Comparison of ENCODE assay signal across 20 cellular contexts in the genomic region with DNA sequence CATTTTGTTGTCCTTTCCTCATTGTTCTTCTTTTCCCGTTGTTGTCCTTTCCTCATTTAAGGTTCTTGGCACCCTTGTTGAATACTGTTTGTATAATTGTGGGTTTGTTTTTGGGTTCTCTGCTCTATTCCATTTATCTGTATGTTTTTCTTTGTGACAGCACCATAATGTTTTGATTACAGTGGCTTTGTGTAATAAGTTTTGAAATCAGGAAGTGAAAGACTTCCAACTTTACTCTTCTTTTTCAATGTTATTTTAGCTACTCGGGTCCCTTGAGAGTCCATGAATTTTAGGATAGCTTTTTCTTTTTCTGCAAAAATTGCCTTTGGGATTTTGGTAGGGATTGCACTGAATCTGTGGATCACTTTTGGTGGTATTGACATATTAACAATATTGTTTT. TPM values are rescaled to one million over a fixed set of nuclear protein-coding genes. Genes with fewer than 3 reads are reported as not detected.
DNase-seq lines count a peak whose midpoint lies in the region; ATAC-seq, FAIRE-seq and TF ChIP-seq lines count a peak whose summit lies in the region.
"Had no signal": no experiment of that assay in that cellular context is flagged by ENCODE, and none has a peak within 500 bp of the region (broad histone marks: within the 10 kb centered on the region; RNA-seq: fewer than 3 reads in every experiment).

No MANE protein-coding gene starts in this region.

- peaks cover 0 to 8% of the 10 kb centered on the region in 2 donors for H3K4me1 ChIP-seq in adrenal gland (replicated peaks in 1 of 2)
- no peaks in the 10 kb centered on the region for H3K4me1 ChIP-seq in mesendoderm (ENCODE audit: control insufficient read depth, low read depth, low read length)
- H3K4me1 ChIP-seq: right atrium auricular region had no signal

- no peaks in the 10 kb centered on the region for H3K27me3 Mint-ChIP-seq in memory B cell
- H3K27me3 Mint-ChIP-seq: brain had no signal

- H3K9ac ChIP-seq in mesendoderm (ENCODE audit: low read length) = no peak overlapping the region

- no peak overlapping the region for H3K4me2 ChIP-seq in mesendoderm (ENCODE audit: low read length)
- H3K4me2 ChIP-seq: PC-9 had no signal

- H3K27ac Mint-ChIP-seq in memory B cell = peak overlapping the region; percentile 49
- H3K27ac Mint-ChIP-seq: nephron had no signal

- DNase-seq in AG09319 (ENCODE audit: extremely low read depth, low read depth) (peak; percentile 25), GM12891 (ENCODE audit: insufficient read length, low spot score) (no peak), cardiac fibroblast (ENCODE audit: low read depth in 2 of 2) (peak; percentile 52), memory B cell (ENCODE audit: low spot score in 2 of 2) (no peak), RCC 7860 (ENCODE audit: low spot score) (no peak), adrenal gland (no peak), mesendoderm (no peak)
- DNase-seq in activated CD4-positive, alpha-beta T cell treated with anti-CD3 and anti-CD28 coated beads for 1 hour = no peak
- DNase-seq: activated CD4-positive, alpha-beta T cell treated with anti-CD3 and anti-CD28 coated beads, Interleukin-2, amount 50 U/mL, for 1 hour; activated naive CD4-positive, alpha-beta T cell treated with anti-CD3 and anti-CD28 coated beads, Interleukin-2, amount 50 U/mL, for 16 hours; activated T-cell treated with anti-CD3 and anti-CD28 coated beads, Interleukin-2, amount 50 U/mL, for 1 hour; gastrocnemius medialis; NCI-H2081; NCI-H526 had no signal

- no peak overlapping the region for H2BK15ac ChIP-seq in mesendoderm (replicated peaks; ENCODE audit: low read depth)

- H3K36me3 ChIP-seq in adrenal gland (replicated peaks in 1 of 2) (no peaks in the 10 kb centered on the region), mesendoderm (ENCODE audit: control insufficient read depth, insufficient read depth, low read length) (no peaks in the 10 kb centered on the region)
- H3K36me3 ChIP-seq: gastrocnemius medialis, right atrium auricular region had no signal

- H3K9me3 Mint-ChIP-seq in memory B cell = no peaks in the 10 kb centered on the region

- no peaks in the 10 kb centered on the region for H3K9me3 ChIP-seq in adrenal gland (replicated peaks in 1 of 3)
- H3K9me3 ChIP-seq: gastrocnemius medialis, right atrium auricular region had no signal

- intact Hi-C loops in adrenal gland (cut with DNase I) = no loop called here

- no peak overlapping the region for H2BK120ac ChIP-seq in mesendoderm (ENCODE audit: low read depth, low read length)

- H3K36me3 Mint-ChIP-seq in memory B cell = peaks cover 17% of the 10 kb centered on the region

- H3K18ac ChIP-seq in mesendoderm (ENCODE audit: low read length) = no peak overlapping the region

- H3K4me3 Mint-ChIP-seq in memory B cell = no peak overlapping the region
- H3K4me3 Mint-ChIP-seq: brain, nephron had no signal

- TF ChIP-seq CTCF in AG09319 (IDR thresholded peaks at IDR 0.05; ENCODE audit: low read depth, low read length) (no peak), cardiac fibroblast (IDR thresholded peaks at IDR 0.05; ENCODE audit: low read depth, low read length) (no peak), adrenal gland (IDR thresholded peaks at IDR 0.05) (no peak)

- peaks cover 6% of the 10 kb centered on the region for H3K79me1 ChIP-seq in mesendoderm (ENCODE audit: low read length)

- H3K4me1 Mint-ChIP-seq in memory B cell = peaks cover 21% of the 10 kb centered on the region

- H3K27ac ChIP-seq in adrenal gland (no peak overlapping the region), mesendoderm (ENCODE audit: low read depth, low read length) (no peak overlapping the region)
- H3K27ac ChIP-seq: PC-9, right atrium auricular region had no signal

- H4K5ac ChIP-seq in mesendoderm (ENCODE audit: low read length) = no peak overlapping the region

- no peak overlapping the region for H3K4me3 ChIP-seq in cardiac fibroblast (replicated peaks in 1 of 2; ENCODE audit: low read depth in 2 of 2, low read length in 2 of 2)
- H3K4me3 ChIP-seq in adrenal gland = no peak overlapping the region
- H3K4me3 ChIP-seq in mesendoderm (ENCODE audit: low read length) = no peak overlapping the region
- H3K4me3 ChIP-seq: gastrocnemius medialis, PC-9, right atrium auricular region had no signal

- H3K4ac ChIP-seq in mesendoderm (ENCODE audit: low read depth, low read length) = no peak overlapping the region

- ATAC-seq in memory B cell (ENCODE audit: low read depth) = no peak
- ATAC-seq: gastrocnemius medialis, HepG2 had no signal

- H3K79me2 ChIP-seq in mesendoderm (ENCODE audit: control insufficient read depth, insufficient read depth, low read length) = peaks cover 6% of the 10 kb centered on the region

- TF ChIP-seq POLR2A in GM12891 (IDR thresholded peaks at IDR 0.05; ENCODE audit: low read depth, low read length) (no peak), adrenal gland (IDR thresholded peaks at IDR 0.05) (no peak)

- no peak overlapping the region for H4K8ac ChIP-seq in mesendoderm (ENCODE audit: low read depth, low read length)

- H3K56ac ChIP-seq in mesendoderm (ENCODE audit: low read length) = no peak overlapping the region

- H3K27me3 ChIP-seq in adrenal gland = no peaks in the 10 kb centered on the region
- H3K27me3 ChIP-seq in mesendoderm (ENCODE audit: insufficient read depth, low read length, poor library complexity) = no peaks in the 10 kb centered on the region
- H3K27me3 ChIP-seq: gastrocnemius medialis, right atrium auricular region had no signal

- FAIRE-seq in GM12891 (lab: Jason Lieb, UNC) = peak; percentile 33
- no peak for FAIRE-seq in RCC 7860 (lab: Jason Lieb, UNC)
- FAIRE-seq: GM19239, HepG2 had no signal

- H2BK5ac ChIP-seq in mesendoderm (ENCODE audit: low read length) = no peak overlapping the region

- H3K23ac ChIP-seq in mesendoderm (ENCODE audit: low read length) = no peak overlapping the region

- no peak overlapping the region for H2AK5ac ChIP-seq in mesendoderm (ENCODE audit: low read length)

- WGBS in adrenal gland, 4 donors = 46 to 71% (median 58%) methylated on average over 2 of the region's 2 CpGs
- WGBS in mesendoderm (ENCODE audit: extremely low coverage, insufficient coverage, low lambda C conversion rate) = no CpG with 5 or more reads among the region's 2 CpGs

TF ChIP-seq in GM12891, 5 proteins besides CTCF, POLR2A, EP300 and RAD21:
- no peak for TF ChIP-seq POLR2AphosphoS5 (IDR thresholded peaks at IDR 0.05; ENCODE audit: low read depth, low read length)
- no peak for TF ChIP-seq PAX5 (IDR thresholded peaks at IDR 0.05; ENCODE audit: insufficient read depth, low read length, severe bottlenecking)
- peak; percentile 73 for TF ChIP-seq SPI1 (IDR thresholded peaks at IDR 0.05; ENCODE audit: low read depth, low read length)
- TF ChIP-seq TAF1 (IDR thresholded peaks at IDR 0.05; ENCODE audit: low read depth, low read length) = no peak

RNA-seq across cellular contexts. Expression of gene ETNK1, which starts 28.1 kb away (rescaled TPM):
- 13.4 TPM for polyA plus RNA-seq in GM12891 (2012; ENCODE audit: low read depth, missing spikeins)
- 10 to 100 TPM; 32.4 to 79.2 (median 59.5) TPM for total RNA-seq in adrenal gland
- 10 to 100 TPM; 16.8 to 26.3 (median 25.0) TPM for polyA plus RNA-seq in adrenal gland
- 18.8 TPM for polyA plus RNA-seq in mesendoderm (2013, experiment 1 of 2)
- 17.8 TPM for polyA plus RNA-seq in mesendoderm (2013, experiment 2 of 2)

Comparison
In these comparisons a context has a peak if more than half of its experiments do, and no peak if none do; other contexts are left out.
1. DNase-seq: peak in AG09319 (single experiment) and cardiac fibroblast (2 of 2); none in GM12891 (single experiment), memory B cell (0 of 2), RCC 7860 (single experiment), adrenal gland (0 of 7), activated CD4-positive, alpha-beta T cell treated with anti-CD3 and anti-CD28 coated beads for 1 hour (single experiment) and mesendoderm (single experiment).